Comparison of ENCODE assay signal across 16 cellular contexts in the genomic region with DNA sequence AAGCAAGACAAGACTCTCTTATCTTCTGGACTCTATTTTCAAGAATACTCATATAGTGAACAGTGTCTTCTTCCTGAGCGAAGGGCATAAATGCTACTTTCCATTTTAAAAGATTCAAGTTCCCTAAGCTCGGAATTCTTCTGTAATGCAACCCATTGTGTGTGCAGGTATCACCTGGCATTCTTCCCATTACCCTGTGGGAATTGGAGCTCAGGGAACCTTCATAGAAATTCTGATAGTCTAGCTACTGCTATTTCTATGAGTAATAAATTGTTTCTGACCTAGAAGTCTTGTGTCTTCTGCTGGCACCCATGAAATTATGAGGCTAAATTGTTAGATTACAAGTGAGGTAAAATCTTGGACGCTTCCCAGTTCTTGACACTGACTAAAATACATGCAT.
"Had no signal": no experiment of that assay in that cellular context is flagged by ENCODE, and none has a peak within 500 bp of the region (broad histone marks: within the 10 kb centered on the region; RNA-seq: fewer than 3 reads in every experiment).

No MANE protein-coding gene starts in this region.

- H3K4me3 ChIP-seq: heart left ventricle, pancreas, prostate gland, right lobe of liver, tibial artery, upper lobe of left lung, uterus had no signal

- H3K36me3 ChIP-seq: heart left ventricle, pancreas, prostate gland, right lobe of liver, tibial artery, upper lobe of left lung, uterus had no signal

- H3K27ac ChIP-seq: foreskin keratinocyte, heart left ventricle, pancreas, prostate gland, tibial artery, upper lobe of left lung, uterus had no signal

- DNase-seq: erythroblast; foreskin keratinocyte; heart left ventricle; hippocampal formation; kidney glomerular epithelial cell; natural killer cell; pancreas; right lobe of liver; stimulated activated CD4-positive, alpha-beta T cell treated with anti-CD3 and anti-CD28 coated beads, Interleukin-4, amount 100 ng/mL, for 1 hour; stimulated activated CD8-positive, alpha-beta memory T cell treated with anti-CD3 and anti-CD28 coated beads, Interleukin-4, amount 100 ng/mL, for 48 hours; stimulated activated naive CD8-positive, alpha-beta T cell treated with anti-CD3 and anti-CD28 coated beads, Interleukin-15, Interleukin-2, amounts not matched to agents 100 U/mL and 50 U/mL, for 24 hours; tibial artery; upper lobe of left lung; uterus had no signal

- ATAC-seq: foreskin keratinocyte; heart left ventricle; natural killer cell; stimulated activated effector memory CD8-positive, alpha-beta T cell treated with anti-CD3 and anti-CD28 coated beads, Interleukin-12 subunit alpha, Interleukin-12 subunit beta, amount 100 ng/mL, for 72 hours; stimulated activated naive CD8-positive, alpha-beta T cell treated with anti-CD3 and anti-CD28 coated beads, Interleukin-15, Interleukin-2, amounts not matched to agents 100 U/mL and 50 U/mL, for 24 hours had no signal

- H3K27me3 ChIP-seq: foreskin keratinocyte, right lobe of liver, tibial artery, upper lobe of left lung had no signal

- H3K9me3 ChIP-seq: heart left ventricle, pancreas, prostate gland, right lobe of liver, tibial artery, upper lobe of left lung, uterus had no signal

- H3K4me1 ChIP-seq: foreskin keratinocyte, pancreas, prostate gland, tibial artery, upper lobe of left lung, uterus had no signal
